Comparison of ENCODE assay signal across 20 cellular contexts in genomic region chr18:25345432-25345831, GRCh38. TPM values are rescaled to one million over a fixed set of nuclear protein-coding genes. Genes with fewer than 3 reads are reported as not detected.
A peak's percentile ranks its signal among the peaks of the same experiment; 100 is the strongest.
DNase-seq lines count a peak whose midpoint lies in the region; TF ChIP-seq lines count a peak whose summit lies in the region.
"Had no signal": no experiment of that assay in that cellular context is flagged by ENCODE, and none has a peak within 500 bp of the region (broad histone marks: within the 10 kb centered on the region; RNA-seq: fewer than 3 reads in every experiment).

No MANE protein-coding gene starts in this region.

- no peaks in the 10 kb centered on the region for H3K36me3 ChIP-seq in adipocyte (ENCODE audit: control insufficient read depth, insufficient read depth, low read length, severe bottlenecking)
- H3K36me3 ChIP-seq: SJCRH30, WERI-Rb-1 had no signal

- H3K27me3 Mint-ChIP-seq in HFFc6 (ENCODE audit: insufficient read depth) (peaks cover 5% of the 10 kb centered on the region), nephron (ENCODE audit: low read depth) (no peaks in the 10 kb centered on the region)

- no peaks in the 10 kb centered on the region for H3K9me3 ChIP-seq in adipocyte (ENCODE audit: control insufficient read depth, low read length)
- H3K9me3 ChIP-seq: SJCRH30 had no signal

- H3K4me1 Mint-ChIP-seq in HFFc6 (ENCODE audit: low read depth), result peaks cover 11% of the 10 kb centered on the region
- peaks cover 59% of the 10 kb centered on the region for H3K4me1 Mint-ChIP-seq in nephron

- DNase-seq in AG09319 (ENCODE audit: extremely low read depth, low read depth), result peak; percentile 86
- peak; percentile 8 for DNase-seq in HFFc6
- peak; percentile 63 for DNase-seq in adipocyte (ENCODE audit: low read depth)
- no peak for DNase-seq in midbrain (lab: John Stamatoyannopoulos, UW)
- no peak for DNase-seq in KG1 (lab: John Stamatoyannopoulos, UW)
- DNase-seq in GM13977 (ENCODE audit: low spot score), result no peak
- DNase-seq in activated CD4-positive, CD25-positive, alpha-beta regulatory T cell (lab: John Stamatoyannopoulos, UW), result no peak
- DNase-seq: activated CD4-positive, alpha-beta memory T cell treated with anti-CD3 and anti-CD28 coated beads for 36 hours; activated gamma-delta T cell treated with Interleukin-2 at 50 U/mL for 16 hours; activated T-cell treated with anti-CD3 and anti-CD28 coated beads for 4 hours; effector CD8-positive, alpha-beta T cell; naive thymus-derived CD4-positive, alpha-beta T cell; NCI-H2081; NCI-H526; PC-9; SJCRH30; stimulated activated CD4-positive, alpha-beta T cell treated with anti-CD3 and anti-CD28 coated beads, Interleukin-12 subunit alpha, Interleukin-12 subunit beta, amount 100 ng/mL, for 4 hours; WERI-Rb-1 had no signal

- in situ Hi-C loops in GM13977 (cut with MboI; ENCODE audit: low pct_unique_long_range_greater_than_20kb, low sequenced_read_pairs, unreplicated experiment), result no loop called here

- no peak overlapping the region for H3K27ac Mint-ChIP-seq in HFFc6
- H3K27ac Mint-ChIP-seq in nephron, result peak overlapping the region; percentile 59 to 74 (median 69)
- H3K27ac Mint-ChIP-seq: activated CD4-positive, alpha-beta memory T cell treated with anti-CD3 and anti-CD28 coated beads for 36 hours; naive thymus-derived CD4-positive, alpha-beta T cell; T-helper 1 cell treated with Interleukin-12 subunit alpha and Interleukin-12 subunit beta and Interleukin-4 antibody, amounts not matched to agents 30 μg/mL and 1 μg/mL, for 36 hours had no signal

- H3K4me1 ChIP-seq in adipocyte (ENCODE audit: control insufficient read depth, insufficient read depth, low read length), result peaks cover 13% of the 10 kb centered on the region

- H3K36me3 Mint-ChIP-seq in HFFc6 (ENCODE audit: low read depth) (no peaks in the 10 kb centered on the region), nephron (ENCODE audit: low read depth) (peaks cover 17% of the 10 kb centered on the region)
- H3K36me3 Mint-ChIP-seq: activated CD4-positive, alpha-beta memory T cell treated with anti-CD3 and anti-CD28 coated beads for 36 hours had no signal

- no peaks in the 10 kb centered on the region for H3K27me3 ChIP-seq in adipocyte (replicated peaks; ENCODE audit: control insufficient read depth, insufficient read depth, low read length)
- H3K27me3 ChIP-seq: SJCRH30 had no signal

- no peak overlapping the region for H3K4me3 ChIP-seq in adipocyte (ENCODE audit: low read length)
- H3K4me3 ChIP-seq: PC-9, SJCRH30 had no signal

- H3K9me3 Mint-ChIP-seq in HFFc6 (no peaks in the 10 kb centered on the region), nephron (no peaks in the 10 kb centered on the region)
- H3K9me3 Mint-ChIP-seq: activated CD4-positive, alpha-beta memory T cell treated with anti-CD3 and anti-CD28 coated beads for 36 hours; T-helper 1 cell treated with Interleukin-12 subunit alpha and Interleukin-12 subunit beta and Interleukin-4 antibody, amounts not matched to agents 30 μg/mL and 1 μg/mL, for 36 hours had no signal

- no peak overlapping the region for H3K9ac ChIP-seq in adipocyte (ENCODE audit: low read length)

- no peak for TF ChIP-seq CTCF in AG09319 (IDR thresholded peaks at IDR 0.05; ENCODE audit: low read depth, low read length)
- TF ChIP-seq CTCF in HFFc6 (IDR thresholded peaks at IDR 0.05), result no peak
- TF ChIP-seq CTCF in nephron (IDR thresholded peaks at IDR 0.05; ENCODE audit: unreplicated experiment in 3 of 3), result no peak
- TF ChIP-seq CTCF in GM13977 (IDR thresholded peaks at IDR 0.05; ENCODE audit: extremely low read depth, insufficient read depth, missing control alignments), result no peak

- H3K4me3 Mint-ChIP-seq in HFFc6 (no peak overlapping the region), nephron (peak overlapping the region; percentile 32 to 72 (median 56))
- H3K4me3 Mint-ChIP-seq: activated CD4-positive, alpha-beta memory T cell treated with anti-CD3 and anti-CD28 coated beads for 36 hours; naive thymus-derived CD4-positive, alpha-beta T cell; T-helper 1 cell treated with Interleukin-12 subunit alpha and Interleukin-12 subunit beta and Interleukin-4 antibody, amounts not matched to agents 30 μg/mL and 1 μg/mL, for 36 hours had no signal

RNA-seq across cellular contexts. Expression of gene ZNF521, which starts 6.5 kb away (rescaled TPM):
- total RNA-seq in HFFc6 (2021; fragmentation: NEBNext Ultra II Directional; extraction: Animal tissue kit (Norgen Biotek cat#: 25700)), result 1 to 10 TPM in 2 of 6 experiments, under 1 TPM in 4; 0.27 to 5.3 (median 0.84) TPM
- total RNA-seq: activated CD4-positive, alpha-beta memory T cell treated with anti-CD3 and anti-CD28 coated beads for 36 hours; PC-9 had no signal

Comparison
In these comparisons a context has a peak if more than half of its experiments do, and no peak if none do; other contexts are left out.
1. DNase-seq: peak in AG09319 (single experiment), HFFc6 (single experiment) and adipocyte (single experiment); none in midbrain (single experiment), KG1 (single experiment), GM13977 (single experiment) and activated CD4-positive, CD25-positive, alpha-beta regulatory T cell (0 of 4).